In the genomic region with DNA sequence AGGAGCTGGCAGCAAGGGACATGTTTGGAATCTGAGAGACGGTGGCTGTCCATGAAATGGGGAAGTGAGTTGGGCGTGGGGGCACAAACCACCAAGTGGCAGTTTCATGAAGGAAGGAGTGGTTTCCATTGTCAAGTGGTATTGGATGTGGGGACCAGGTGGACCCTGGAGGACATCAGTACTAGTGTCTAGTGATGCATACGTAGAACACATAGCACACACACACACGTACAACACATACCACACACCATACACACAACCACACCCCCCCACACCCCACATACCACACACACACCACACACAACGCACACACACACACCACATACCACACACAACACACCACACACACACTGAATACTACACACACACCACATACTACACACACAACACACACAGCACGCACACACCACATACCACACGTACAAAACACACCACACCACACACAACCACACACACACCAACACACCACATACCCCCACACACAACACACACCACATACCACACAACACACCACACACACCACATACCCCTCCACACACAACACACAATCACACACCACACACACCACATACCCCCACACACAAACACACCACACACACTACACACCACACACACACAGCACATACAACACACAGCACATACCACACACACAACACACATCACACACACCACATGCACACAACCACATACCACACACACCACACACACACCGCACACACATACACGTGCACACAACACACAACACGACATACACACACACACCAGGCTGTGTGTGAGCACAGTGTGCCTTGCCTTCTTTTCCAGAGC, we compare ENCODE assay signal across 9 cellular contexts. TPM values are rescaled to one million over a fixed set of nuclear protein-coding genes. Genes with fewer than 3 reads are reported as not detected.
DNase-seq lines count a peak whose midpoint lies in the region; ATAC-seq and TF ChIP-seq lines count a peak whose summit lies in the region.
"Had no signal": no experiment of that assay in that cellular context is flagged by ENCODE, and none has a peak within 500 bp of the region (broad histone marks: within the 10 kb centered on the region; RNA-seq: fewer than 3 reads in every experiment).

No MANE protein-coding gene starts in this region.

- intact Hi-C loops in activated naive CD4-positive, alpha-beta T cell treated with anti-CD3 and anti-CD28 coated beads for 36 hours (cut with micrococcal nuclease), result no loop called here
- intact Hi-C loops in dendritic cell treated with granulocyte-macrophage colony-stimulating factor and Interleukin-4, amounts not matched to agents 40 ng/mL and 50 ng/mL, for 4 days (cut with micrococcal nuclease), result loop anchor here (2.0 to 5.0 kb wide), 2 partner anchors 43 to 90 kb away; no protein-coding TSS in a partner anchor
- intact Hi-C loops in tibial artery (cut with DNase I; ENCODE audit: low total_unique reads), result no loop called here

- peaks cover 64% of the 10 kb centered on the region for H3K4me1 Mint-ChIP-seq in activated naive CD4-positive, alpha-beta T cell treated with anti-CD3 and anti-CD28 coated beads, Interleukin-2, amount 50 U/mL, for 24 hours
- H3K4me1 Mint-ChIP-seq in activated naive CD4-positive, alpha-beta T cell treated with anti-CD3 and anti-CD28 coated beads for 36 hours (ENCODE audit: low read depth), result peaks cover 47% of the 10 kb centered on the region
- peaks cover 96% of the 10 kb centered on the region for H3K4me1 Mint-ChIP-seq in dendritic cell treated with granulocyte-macrophage colony-stimulating factor and Interleukin-4, amounts not matched to agents 40 ng/mL and 50 ng/mL, for 4 days (ENCODE audit: low read depth)

- H3K27me3 ChIP-seq in tibial artery (no peaks in the 10 kb centered on the region), foreskin keratinocyte (peaks cover 21% of the 10 kb centered on the region)

- H3K27ac ChIP-seq in tibial artery (peak overlapping the region; percentile 84 to 88), foreskin keratinocyte (no peak overlapping the region)

- ATAC-seq in foreskin keratinocyte (no peak), HG03196 (IDR thresholded peaks at IDR 0.05; ENCODE audit: unreplicated experiment) (no peak), HG03095 (IDR thresholded peaks at IDR 0.05; ENCODE audit: unreplicated experiment) (no peak)

- peak overlapping the region; percentile 1 for H3K4me3 Mint-ChIP-seq in activated naive CD4-positive, alpha-beta T cell treated with anti-CD3 and anti-CD28 coated beads, Interleukin-2, amount 50 U/mL, for 24 hours
- no peak overlapping the region for H3K4me3 Mint-ChIP-seq in activated naive CD4-positive, alpha-beta T cell treated with anti-CD3 and anti-CD28 coated beads for 36 hours
- H3K4me3 Mint-ChIP-seq in dendritic cell treated with granulocyte-macrophage colony-stimulating factor and Interleukin-4, amounts not matched to agents 40 ng/mL and 50 ng/mL, for 4 days, result peak overlapping the region; percentile 48

- TF ChIP-seq CTCF in tibial artery (IDR thresholded peaks at IDR 0.05) (no peak), foreskin keratinocyte (conservative IDR thresholded peaks at IDR 0.05) (no peak)

- H3K4me3 ChIP-seq in tibial artery, result no peak overlapping the region

- no peaks in the 10 kb centered on the region for H3K27me3 Mint-ChIP-seq in activated naive CD4-positive, alpha-beta T cell treated with anti-CD3 and anti-CD28 coated beads, Interleukin-2, amount 50 U/mL, for 24 hours
- H3K27me3 Mint-ChIP-seq in activated naive CD4-positive, alpha-beta T cell treated with anti-CD3 and anti-CD28 coated beads for 36 hours (ENCODE audit: low read depth), result no peaks in the 10 kb centered on the region
- peaks cover 4% of the 10 kb centered on the region for H3K27me3 Mint-ChIP-seq in dendritic cell treated with granulocyte-macrophage colony-stimulating factor and Interleukin-4, amounts not matched to agents 40 ng/mL and 50 ng/mL, for 4 days

- no peaks in the 10 kb centered on the region for H3K36me3 ChIP-seq in tibial artery

- H3K27ac Mint-ChIP-seq in activated naive CD4-positive, alpha-beta T cell treated with anti-CD3 and anti-CD28 coated beads, Interleukin-2, amount 50 U/mL, for 24 hours, result no peak overlapping the region
- H3K27ac Mint-ChIP-seq in activated naive CD4-positive, alpha-beta T cell treated with anti-CD3 and anti-CD28 coated beads for 36 hours, result no peak overlapping the region
- H3K27ac Mint-ChIP-seq in dendritic cell treated with granulocyte-macrophage colony-stimulating factor and Interleukin-4, amounts not matched to agents 40 ng/mL and 50 ng/mL, for 4 days, result peak overlapping the region; percentile 97

- H3K4me1 ChIP-seq in tibial artery (peaks cover 0 to 59% (median 38%) of the 10 kb centered on the region in 4 donors), foreskin keratinocyte (no peaks in the 10 kb centered on the region)

- H3K36me3 Mint-ChIP-seq in activated naive CD4-positive, alpha-beta T cell treated with anti-CD3 and anti-CD28 coated beads, Interleukin-2, amount 50 U/mL, for 24 hours, result peaks cover 3% of the 10 kb centered on the region
- H3K36me3 Mint-ChIP-seq in activated naive CD4-positive, alpha-beta T cell treated with anti-CD3 and anti-CD28 coated beads for 36 hours (ENCODE audit: low read depth), result peaks cover 4% of the 10 kb centered on the region
- H3K36me3 Mint-ChIP-seq in dendritic cell treated with granulocyte-macrophage colony-stimulating factor and Interleukin-4, amounts not matched to agents 40 ng/mL and 50 ng/mL, for 4 days (ENCODE audit: low read depth), result no peaks in the 10 kb centered on the region

- H3K9me3 ChIP-seq in tibial artery, result no peaks in the 10 kb centered on the region

- no peaks in the 10 kb centered on the region for H3K9me3 Mint-ChIP-seq in activated naive CD4-positive, alpha-beta T cell treated with anti-CD3 and anti-CD28 coated beads, Interleukin-2, amount 50 U/mL, for 24 hours
- peaks cover 5% of the 10 kb centered on the region for H3K9me3 Mint-ChIP-seq in activated naive CD4-positive, alpha-beta T cell treated with anti-CD3 and anti-CD28 coated beads for 36 hours
- H3K9me3 Mint-ChIP-seq in dendritic cell treated with granulocyte-macrophage colony-stimulating factor and Interleukin-4, amounts not matched to agents 40 ng/mL and 50 ng/mL, for 4 days, result no peaks in the 10 kb centered on the region

- CTCF ChIA-PET in activated naive CD4-positive, alpha-beta T cell treated with anti-CD3 and anti-CD28 coated beads for 36 hours (lab: Charles Lee), result no interaction called here

- DNase-seq in activated naive CD4-positive, alpha-beta T cell treated with anti-CD3 and anti-CD28 coated beads for 36 hours, result no peak
- DNase-seq in NOMO-1 (lab: John Stamatoyannopoulos, UW; ENCODE audit: unreplicated experiment in 2 of 2) (peak; percentile 88 to 97), tibial artery (no peak), foreskin keratinocyte (no peak)
- DNase-seq: NCI-H82 had no signal

RNA-seq across cellular contexts. Expression of a gene that starts 41.1 kb away (rescaled TPM):
- total RNA-seq in activated naive CD4-positive, alpha-beta T cell treated with anti-CD3 and anti-CD28 coated beads for 36 hours, result 10 to 100 TPM in 1 of 2 experiments, 1 to 10 TPM in 1; 8.6 to 10.1 TPM
- total RNA-seq in foreskin keratinocyte, result 5.9 and 8.2 TPM in 2 replicates
- polyA plus RNA-seq in foreskin keratinocyte, result 1.9 and 2.1 TPM in 2 replicates

Comparison
In these comparisons a context has a peak if more than half of its experiments do, and no peak if none do; other contexts are left out.
1. DNase-seq: peak in NOMO-1 (2 of 2); none in activated naive CD4-positive, alpha-beta T cell treated with anti-CD3 and anti-CD28 coated beads for 36 hours (single experiment), tibial artery (0 of 2) and foreskin keratinocyte (0 of 2).